ENCODE assay signal across 8 cellular contexts in the genomic region with DNA sequence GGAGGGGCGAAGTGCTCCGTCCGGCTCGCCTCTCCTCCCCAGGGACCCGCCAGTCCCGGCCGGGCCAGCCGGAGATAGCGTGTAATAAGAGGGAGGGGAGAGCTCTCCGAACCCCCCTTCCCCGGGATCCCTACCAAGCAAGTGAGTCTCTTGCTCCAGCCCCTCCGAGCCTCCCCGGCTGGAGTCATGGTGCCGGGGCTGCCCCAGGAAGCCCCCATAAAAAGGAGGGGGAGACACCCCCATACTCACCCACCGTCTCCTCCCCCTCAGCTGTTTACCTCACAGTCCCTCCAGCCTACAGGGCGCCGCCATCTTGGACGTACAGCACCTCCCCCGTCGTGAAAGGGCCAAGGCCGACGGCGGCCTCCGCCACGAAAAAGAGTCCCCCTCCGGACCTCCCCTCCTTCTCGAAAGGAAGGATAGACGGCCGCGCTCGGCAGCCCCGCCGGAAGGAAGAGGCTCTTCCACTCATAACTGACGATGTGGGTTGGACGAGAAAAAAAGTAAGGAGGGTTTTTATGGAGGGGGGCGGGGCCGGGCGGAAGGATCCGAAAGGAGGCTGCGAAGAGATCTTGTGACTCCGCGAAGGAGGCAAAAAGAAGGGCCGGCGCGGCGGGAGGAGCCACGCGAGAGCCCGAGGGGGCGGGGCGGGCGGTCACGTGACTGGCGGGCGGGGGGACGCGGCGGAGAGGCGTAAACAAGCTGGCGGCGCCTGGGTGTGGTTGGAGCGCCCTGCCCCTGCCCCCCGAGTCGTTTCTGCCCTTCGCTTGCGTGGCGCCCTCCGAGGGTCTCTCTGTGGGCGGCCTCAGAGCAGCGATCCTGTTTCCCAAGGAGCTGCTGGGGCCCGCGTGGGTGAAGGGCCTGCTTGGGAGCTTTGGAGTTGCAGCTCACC. TPM values are rescaled to one million over a fixed set of nuclear protein-coding genes. Genes with fewer than 3 reads are reported as not detected.
DNase-seq lines count a peak whose midpoint lies in the region; ATAC-seq and TF ChIP-seq lines count a peak whose summit lies in the region.

A gene (minus strand): TSS at position 323 of the 892 bp plus-strand sequence. CDS start 15,744 bp downstream, outside the sequence.

- H3K27me3 ChIP-seq in KMS-11 (ENCODE audit: insufficient read depth, low read depth) = no peaks in the 10 kb centered on the region
- no peaks in the 10 kb centered on the region for H3K27me3 ChIP-seq in Peyer's patch
- no peaks in the 10 kb centered on the region for H3K27me3 ChIP-seq in esophagus muscularis mucosa
- H3K27me3 ChIP-seq in muscle layer of duodenum (ENCODE audit: low read depth, low read length) = no peaks in the 10 kb centered on the region

- H3K4me1 ChIP-seq in KMS-11 (ENCODE audit: low read depth, poor library complexity, severe bottlenecking) (peaks cover 30% of the 10 kb centered on the region), Peyer's patch (peaks cover 0 to 22% (median 0%) of the 10 kb centered on the region in 4 donors), esophagus muscularis mucosa (peaks cover 28 to 34% (median 31%) of the 10 kb centered on the region in 4 donors), muscle layer of duodenum (ENCODE audit: control insufficient read depth in 1 of 2, insufficient read depth in 2 of 2, low read length in 2 of 2) (peaks cover 17 to 22% of the 10 kb centered on the region in 2 donors)

- no peaks in the 10 kb centered on the region for H3K9me3 Mint-ChIP-seq in Calu3 (ENCODE audit: low read depth, unreplicated experiment)

- no peaks in the 10 kb centered on the region for H3K36me3 ChIP-seq in KMS-11 (ENCODE audit: insufficient read depth)
- H3K36me3 ChIP-seq in Peyer's patch = no peaks in the 10 kb centered on the region
- no peaks in the 10 kb centered on the region for H3K36me3 ChIP-seq in esophagus muscularis mucosa
- H3K36me3 ChIP-seq in muscle layer of duodenum (ENCODE audit: control insufficient read depth in 1 of 2, insufficient read depth in 2 of 2, low read length in 2 of 2) = no peaks in the 10 kb centered on the region

- H3K4me3 Mint-ChIP-seq in Calu3 (ENCODE audit: low read depth, unreplicated experiment) = peak within 1 kb of the TSS; percentile 78

- ATAC-seq in GM21717 (IDR thresholded peaks at IDR 0.05; ENCODE audit: unreplicated experiment) = peak; percentile 71

- intact Hi-C loops in Calu3 (cut with micrococcal nuclease; ENCODE audit: unreplicated experiment) = no loop called here
- intact Hi-C loops in esophagus muscularis mucosa (cut with DNase I) = loop anchor here (5.0 to 10.0 kb wide), 2 partner anchors 67 to 80 kb away; a partner anchor contains a TSS

- H3K27ac ChIP-seq in KMS-11 = peak within 1 kb of the TSS; percentile 83
- H3K27ac ChIP-seq in Peyer's patch = peak within 1 kb of the TSS; percentile 88 to 98 (median 94)
- H3K27ac ChIP-seq in esophagus muscularis mucosa (replicated peaks in 1 of 4) = peak within 1 kb of the TSS; percentile 92 to 96 (median 94)
- H3K27ac ChIP-seq in muscle layer of duodenum (ENCODE audit: low read length) = peak within 1 kb of the TSS; percentile 91

- no TSS peak for BruUV-seq in Calu3 (replicated peaks; lab: Mats Ljungman, UMichigan)

- H3K9me3 ChIP-seq in Peyer's patch (no peaks in the 10 kb centered on the region), esophagus muscularis mucosa (no peaks in the 10 kb centered on the region), muscle layer of duodenum (ENCODE audit: control insufficient read depth in 1 of 2, low read length in 2 of 2) (no peaks in the 10 kb centered on the region)

- CTCF ChIA-PET in Calu3 (lab: Charles Lee) = no interaction called here

- H3K4me3 ChIP-seq in KMS-11 (IDR thresholded peaks at IDR 0.05; ENCODE audit: insufficient read depth, low read depth, low read length) (no peak within 1 kb of the TSS), Peyer's patch (peak within 1 kb of the TSS; percentile 72 to 97 (median 93)), esophagus muscularis mucosa (peak within 1 kb of the TSS; percentile 88 to 99 (median 96)), muscle layer of duodenum (ENCODE audit: low read depth in 1 of 2, low read length in 2 of 2) (peak within 1 kb of the TSS; percentile 83 to 100)

- H3K4me2 ChIP-seq in KMS-11 = peak within 1 kb of the TSS; percentile 94

- DNase-seq in Calu3 (peak; percentile 94), Peyer's patch (peak; percentile 95 to 99 (median 98)), esophagus muscularis mucosa (ENCODE audit: extremely low spot score) (peak; percentile 99)
- DNase-seq in activated T-cell treated with anti-CD3 and anti-CD28 coated beads, Interleukin-2, amount 50 U/mL, for 48 hours = peak; percentile 99
- peak; percentile 97 for DNase-seq in stimulated activated CD8-positive, alpha-beta memory T cell treated with anti-CD3 and anti-CD28 coated beads, Interleukin-7, amount 100 ng/mL, for 24 hours (ENCODE audit: low read depth)

- H2AFZ ChIP-seq in KMS-11 (ENCODE audit: low read depth) = peak within 1 kb of the TSS; percentile 85

- 0 out of 2 replicates have a peak, but pooled peaks cover 6% of the 10 kb centered on the region for H4K20me1 ChIP-seq in KMS-11 (ENCODE audit: insufficient read depth)

- TF ChIP-seq POLR2A in Peyer's patch (IDR thresholded peaks at IDR 0.05) (peak; percentile 40 to 51), esophagus muscularis mucosa (IDR thresholded peaks at IDR 0.05; ENCODE audit: low read depth) (no peak)

- TF ChIP-seq CTCF in Calu3 (IDR thresholded peaks at IDR 0.05; ENCODE audit: unreplicated experiment) (no peak), KMS-11 (conservative IDR thresholded peaks at IDR 0.05; ENCODE audit: low read depth, low read length) (no peak), Peyer's patch (IDR thresholded peaks at IDR 0.05) (no peak), esophagus muscularis mucosa (IDR thresholded peaks at IDR 0.05) (peak in 1 of 3 experiments; percentile 5)

- H3K79me2 ChIP-seq in KMS-11 (ENCODE audit: insufficient read depth, low read depth) = peaks cover 47% of the 10 kb centered on the region

- H3K27me3 Mint-ChIP-seq in Calu3 (ENCODE audit: unreplicated experiment) = no peaks in the 10 kb centered on the region

- peak within 1 kb of the TSS; percentile 94 for H3K27ac Mint-ChIP-seq in Calu3 (ENCODE audit: unreplicated experiment)

- peaks cover 22% of the 10 kb centered on the region for H3K36me3 Mint-ChIP-seq in Calu3 (ENCODE audit: insufficient read depth, unreplicated experiment)

- WGBS in esophagus muscularis mucosa = under 1% methylated on average over 52 of the region's 72 CpGs

- H3K9ac ChIP-seq in KMS-11 = peak within 1 kb of the TSS; percentile 89

- peaks cover 6% of the 10 kb centered on the region for H3K4me1 Mint-ChIP-seq in Calu3 (ENCODE audit: low read depth, unreplicated experiment)

- TF ChIP-seq EP300 in esophagus muscularis mucosa (IDR thresholded peaks at IDR 0.05) = no peak

RNA-seq across cellular contexts. Expression of the gene that starts here (rescaled TPM):
- total RNA-seq in Calu3 (2022) (31.7 and 35.9 TPM in 2 replicates), Peyer's patch (100 to 1,000 TPM in 1 of 4 donors, 10 to 100 TPM in 3; 38.4 to 155 (median 81.6) TPM), esophagus muscularis mucosa (10 to 100 TPM; 25.0 to 36.9 (median 30.6) TPM)
